8 cellular contexts compared by ENCODE assay signal in genomic region chr10:74826142-74827044, GRCh38. TPM values are rescaled to one million over a fixed set of nuclear protein-coding genes. Genes with fewer than 3 reads are reported as not detected.
DNase-seq lines count a peak whose midpoint lies in the region; ATAC-seq, FAIRE-seq and TF ChIP-seq lines count a peak whose summit lies in the region.

KAT6B (plus strand) TSS chr10:74826600; CDS start chr10:74842858, 16,258 bp downstream.

- FAIRE-seq in pancreas (lab: Jason Lieb, UNC): peak; percentile 94

- peak within 1 kb of the TSS; percentile 99 to 100 (median 100) for H3K27ac ChIP-seq in pancreas
- peak within 1 kb of the TSS; percentile 95 to 100 for H3K27ac ChIP-seq in tibial artery

- H3K36me3 ChIP-seq in pancreas (no peaks in the 10 kb centered on the region), tibial artery (no peaks in the 10 kb centered on the region)

- no peaks in the 10 kb centered on the region for H3K27me3 Mint-ChIP-seq in activated naive CD8-positive, alpha-beta T cell treated with anti-CD3 and anti-CD28 coated beads, Interleukin-2, amount 50 U/mL, for 24 hours

- peak; percentile 94 for DNase-seq in NCI-H1417 treated with DMSO at 0.1 percent for 48 hours (lab: John Stamatoyannopoulos, UW)
- DNase-seq in SW480 (ENCODE audit: low spot score): peak; percentile 100
- DNase-seq in activated naive CD8-positive, alpha-beta T cell treated with anti-CD3 and anti-CD28 coated beads, Interleukin-2, amount 50 U/mL, for 24 hours: peak; percentile 100
- DNase-seq in Right ventricle myocardium superior: peak; percentile 100
- peak; percentile 99 to 100 (median 100) for DNase-seq in pancreas
- peak; percentile 100 for DNase-seq in tibial artery

- peak within 1 kb of the TSS; percentile 93 for H3K27ac Mint-ChIP-seq in activated naive CD8-positive, alpha-beta T cell treated with anti-CD3 and anti-CD28 coated beads, Interleukin-2, amount 50 U/mL, for 24 hours

- H3K9me3 Mint-ChIP-seq in activated naive CD8-positive, alpha-beta T cell treated with anti-CD3 and anti-CD28 coated beads, Interleukin-2, amount 50 U/mL, for 24 hours: peaks cover 5% of the 10 kb centered on the region

- intact Hi-C loops in Right ventricle myocardium superior (cut with DNase I): loop anchor here (10.0 kb wide), 1 partner anchor 288 kb away; the partner anchor contains the start of gene SAMD8
- intact Hi-C loops in pancreas (cut with DNase I): no loop called here
- intact Hi-C loops in tibial artery (cut with DNase I; ENCODE audit: low total_unique reads): loop anchor here (10.0 kb wide), 2 partner anchors 278 to 408 kb away; partner anchors contain the start of gene COMTD1

- TF ChIP-seq CTCF in GM12874 (IDR thresholded peaks at IDR 0.05; ENCODE audit: insufficient read depth, low read depth, low read length) (peak; percentile 54; the same call in 1 of the 2 replicates), pancreas (IDR thresholded peaks at IDR 0.05) (peak in 1 of 4 donors; percentile 8), tibial artery (IDR thresholded peaks at IDR 0.05) (peak; percentile 6 to 32)

- H3K27me3 ChIP-seq in pancreas: no peaks in the 10 kb centered on the region
- no peaks in the 10 kb centered on the region for H3K27me3 ChIP-seq in tibial artery

- H3K4me1 Mint-ChIP-seq in activated naive CD8-positive, alpha-beta T cell treated with anti-CD3 and anti-CD28 coated beads, Interleukin-2, amount 50 U/mL, for 24 hours: peaks cover 57% of the 10 kb centered on the region

- H3K4me1 ChIP-seq in pancreas: peaks cover 22 to 43% (median 24%) of the 10 kb centered on the region in 3 donors
- peaks cover 0 to 55% (median 42%) of the 10 kb centered on the region in 4 donors for H3K4me1 ChIP-seq in tibial artery

- WGBS in pancreas, 2 donors: 0 to 1% methylated on average over 33 to 66 of the region's 67 CpGs

- ATAC-seq in HG02763 (IDR thresholded peaks at IDR 0.05; ENCODE audit: unreplicated experiment): peak; percentile 87
- ATAC-seq in activated naive CD8-positive, alpha-beta T cell treated with anti-CD3 and anti-CD28 coated beads, Interleukin-2, amount 50 U/mL, for 24 hours: peak; percentile 91
- ATAC-seq in Right ventricle myocardium superior (ENCODE audit: poor library complexity): peak; percentile 89
- ATAC-seq in pancreas: peak; percentile 78 to 89 (median 82)

- no peaks in the 10 kb centered on the region for H3K36me3 Mint-ChIP-seq in activated naive CD8-positive, alpha-beta T cell treated with anti-CD3 and anti-CD28 coated beads, Interleukin-2, amount 50 U/mL, for 24 hours (ENCODE audit: low read depth)

- H3K9me3 ChIP-seq in pancreas (no peaks in the 10 kb centered on the region), tibial artery (no peaks in the 10 kb centered on the region)

- peak within 1 kb of the TSS; percentile 93 for H3K4me3 Mint-ChIP-seq in activated naive CD8-positive, alpha-beta T cell treated with anti-CD3 and anti-CD28 coated beads, Interleukin-2, amount 50 U/mL, for 24 hours

- H3K4me3 ChIP-seq in pancreas (peak within 1 kb of the TSS; percentile 72 to 90 (median 80)), tibial artery (peak within 1 kb of the TSS; percentile 65 to 99)

RNA-seq across cellular contexts. Expression of gene KAT6B, which starts in this region (rescaled TPM):
- total RNA-seq in Right ventricle myocardium superior (36.2 TPM), pancreas (10 to 100 TPM; 16.2 to 28.6 (median 21.9) TPM)
- polyA plus RNA-seq in pancreas: 1 to 10 TPM; 7.6 to 8.7 TPM

Comparison
In these comparisons a context has a peak if more than half of its experiments do, and no peak if none do; other contexts are left out.
1. Peak in every context shown above with its lines: DNase-seq, ATAC-seq, H3K4me3 ChIP-seq and H3K27ac ChIP-seq.
2. intact Hi-C loops: an anchor here in Right ventricle myocardium superior (10.0 kb wide) and tibial artery (10.0 kb wide); none called in pancreas.